17 cellular contexts compared by ENCODE assay signal in genomic region chr11:44980533-44981427, GRCh38. TPM values are rescaled to one million over a fixed set of nuclear protein-coding genes. Genes with fewer than 3 reads are reported as not detected.
DNase-seq lines count a peak whose midpoint lies in the region; ATAC-seq and TF ChIP-seq lines count a peak whose summit lies in the region.
"Had no signal": no experiment of that assay in that cellular context is flagged by ENCODE, and none has a peak within 500 bp of the region (broad histone marks: within the 10 kb centered on the region; RNA-seq: fewer than 3 reads in every experiment).

No MANE protein-coding gene starts in this region.

- no peak overlapping the region for H3K4ac ChIP-seq in mesenchymal stem cell (ENCODE audit: low read depth in 1 of 2, low read length in 2 of 2)

- H2BK5ac ChIP-seq in mesenchymal stem cell (ENCODE audit: low read depth, low read length, poor library complexity, severe bottlenecking): no peak overlapping the region

- ATAC-seq in central memory CD8-positive, alpha-beta T cell (replicated peaks; ENCODE audit: extremely low read depth, poor library complexity, severe bottlenecking): no peak
- ATAC-seq in stimulated activated naive CD8-positive, alpha-beta T cell treated with anti-CD3 and anti-CD28 coated beads, Interleukin-15, amount 100 ng/mL, for 72 hours: no peak
- ATAC-seq: stimulated activated naive CD8-positive, alpha-beta T cell treated with anti-CD3 and anti-CD28 coated beads, Interleukin-15, Interleukin-2, amounts not matched to agents 100 U/mL and 50 U/mL, for 24 hours had no signal

- no peak overlapping the region for H2AFZ ChIP-seq in mesenchymal stem cell (ENCODE audit: low read depth, low read length)

- H3K27me3 ChIP-seq in mesenchymal stem cell (ENCODE audit: control insufficient read depth in 1 of 2, insufficient read depth in 1 of 2, low read length in 2 of 2) (peaks cover 28 to 57% of the 10 kb centered on the region in 2 experiments), stomach (no peaks in the 10 kb centered on the region)
- H3K27me3 ChIP-seq: uterus had no signal

- no peak overlapping the region for H3K23ac ChIP-seq in mesenchymal stem cell (ENCODE audit: low read length in 2 of 2)

- no peak overlapping the region for H4K91ac ChIP-seq in mesenchymal stem cell (ENCODE audit: low read length)

- no peak overlapping the region for H3K9ac ChIP-seq in mesenchymal stem cell (ENCODE audit: low read length)

- intact Hi-C loops in stomach (cut with DNase I; ENCODE audit: low total_unique reads): no loop called here
- intact Hi-C loops in activated T-helper 1 cell treated with anti-CD3 and anti-CD28 coated beads, Interleukin-12 subunit alpha, Interleukin-12 subunit beta, Interleukin-2, Interleukin-4 antibody, amounts not matched to agents 30 ng/mL and 10 ng/mL and 1 ng/mL, durations not matched to agents 14 hours and 24 hours and 36 hours (cut with micrococcal nuclease): no loop called here

- no peak for TF ChIP-seq POLR2A in stomach (IDR thresholded peaks at IDR 0.05)

- H3K36me3 ChIP-seq in mesenchymal stem cell (ENCODE audit: control insufficient read depth in 1 of 2, insufficient read depth in 2 of 2, low read depth in 1 of 2, low read length in 2 of 2): no peaks in the 10 kb centered on the region
- no peaks in the 10 kb centered on the region for H3K36me3 ChIP-seq in stomach
- H3K36me3 ChIP-seq: uterus had no signal

- TF ChIP-seq EP300 in stomach (IDR thresholded peaks at IDR 0.05): no peak

- H2BK120ac ChIP-seq in mesenchymal stem cell (ENCODE audit: low read depth, low read length): no peak overlapping the region

- no peak overlapping the region for H2AK5ac ChIP-seq in mesenchymal stem cell (ENCODE audit: low read length, severe bottlenecking)

- peak overlapping the region in 1 of 2 experiments; percentile 54 for H2BK12ac ChIP-seq in mesenchymal stem cell (ENCODE audit: low read length in 2 of 2)

- DNase-seq in activated naive CD4-positive, alpha-beta T cell treated with anti-CD3 and anti-CD28 coated beads, Interleukin-2, amount 10 ng/mL, durations not matched to agents 7 days and 5 days: peak; percentile 18
- DNase-seq in activated naive CD4-positive, alpha-beta T cell treated with Interleukin-2 at 50 U/mL for 16 hours: no peak
- no peak for DNase-seq in central memory CD8-positive, alpha-beta T cell (ENCODE audit: low spot score in 2 of 2)
- DNase-seq in mesenchymal stem cell: no peak
- no peak for DNase-seq in stomach
- DNase-seq in activated T-helper 1 cell treated with anti-CD3 and anti-CD28 coated beads, Interleukin-12 subunit alpha, Interleukin-12 subunit beta, Interleukin-2, Interleukin-4 antibody, amounts not matched to agents 30 ng/mL and 10 ng/mL and 1 ng/mL, durations not matched to agents 14 hours and 24 hours and 36 hours (ENCODE audit: low spot score): no peak
- no peak for DNase-seq in HuH-7.5 (ENCODE audit: low spot score)
- no peak for DNase-seq in stimulated activated naive CD8-positive, alpha-beta T cell treated with anti-CD3 and anti-CD28 coated beads, Interleukin-15, amount 100 ng/mL, for 72 hours
- DNase-seq: activated CD4-positive, alpha-beta T cell treated with anti-CD3 and anti-CD28 coated beads for 1 hour; activated naive CD4-positive, alpha-beta T cell; kidney glomerular epithelial cell; psoas muscle; stimulated activated CD4-positive, alpha-beta T cell treated with anti-CD3 and anti-CD28 coated beads, Interleukin-15, amount 100 ng/mL, for 24 hours; stimulated activated naive CD8-positive, alpha-beta T cell treated with anti-CD3 and anti-CD28 coated beads, Interleukin-15, Interleukin-2, amounts not matched to agents 100 U/mL and 50 U/mL, for 24 hours; uterus had no signal

- WGBS in mesenchymal stem cell: 85% methylated on average over 15 of the region's 15 CpGs
- 48 to 63% (median 62%) methylated on average over 14 to 15 of the region's 15 CpGs for WGBS in stomach, 5 donors

- H3K9me3 Mint-ChIP-seq in activated naive CD4-positive, alpha-beta T cell treated with anti-CD3 and anti-CD28 coated beads, Interleukin-2, amount 10 ng/mL, durations not matched to agents 7 days and 5 days: no peaks in the 10 kb centered on the region
- no peaks in the 10 kb centered on the region for H3K9me3 Mint-ChIP-seq in central memory CD8-positive, alpha-beta T cell
- H3K9me3 Mint-ChIP-seq in activated T-helper 1 cell treated with anti-CD3 and anti-CD28 coated beads, Interleukin-12 subunit alpha, Interleukin-12 subunit beta, Interleukin-2, Interleukin-4 antibody, amounts not matched to agents 30 ng/mL and 10 ng/mL and 1 ng/mL, durations not matched to agents 14 hours and 24 hours and 36 hours: no peaks in the 10 kb centered on the region
- no peaks in the 10 kb centered on the region for H3K9me3 Mint-ChIP-seq in stimulated activated naive CD8-positive, alpha-beta T cell treated with anti-CD3 and anti-CD28 coated beads, Interleukin-15, amount 100 ng/mL, for 72 hours
- H3K9me3 Mint-ChIP-seq: CD8-positive, alpha-beta memory T cell; T-helper 1 cell treated with Interleukin-12 subunit alpha and Interleukin-12 subunit beta and Interleukin-4 antibody, amounts not matched to agents 30 μg/mL and 1 μg/mL, for 36 hours had no signal

- peaks cover 9% of the 10 kb centered on the region for H3K27me3 Mint-ChIP-seq in activated naive CD4-positive, alpha-beta T cell treated with anti-CD3 and anti-CD28 coated beads, Interleukin-2, amount 10 ng/mL, durations not matched to agents 7 days and 5 days
- no peaks in the 10 kb centered on the region for H3K27me3 Mint-ChIP-seq in central memory CD8-positive, alpha-beta T cell
- no peaks in the 10 kb centered on the region for H3K27me3 Mint-ChIP-seq in activated T-helper 1 cell treated with anti-CD3 and anti-CD28 coated beads, Interleukin-12 subunit alpha, Interleukin-12 subunit beta, Interleukin-2, Interleukin-4 antibody, amounts not matched to agents 30 ng/mL and 10 ng/mL and 1 ng/mL, durations not matched to agents 14 hours and 24 hours and 36 hours (ENCODE audit: insufficient read depth)
- H3K27me3 Mint-ChIP-seq in stimulated activated naive CD8-positive, alpha-beta T cell treated with anti-CD3 and anti-CD28 coated beads, Interleukin-15, amount 100 ng/mL, for 72 hours: no peaks in the 10 kb centered on the region
- H3K27me3 Mint-ChIP-seq: CD8-positive, alpha-beta memory T cell had no signal

- peaks cover 8% of the 10 kb centered on the region for H3K4me1 ChIP-seq in mesenchymal stem cell (ENCODE audit: control insufficient read depth, insufficient read depth, low read depth, low read length)
- H3K4me1 ChIP-seq in stomach: peaks cover 42 to 55% (median 49%) of the 10 kb centered on the region in 4 donors
- H3K4me1 ChIP-seq: psoas muscle, uterus had no signal

- no peak overlapping the region for H3K18ac ChIP-seq in mesenchymal stem cell (ENCODE audit: low read depth in 1 of 2, low read length in 2 of 2)

- no peaks in the 10 kb centered on the region for H3K79me1 ChIP-seq in mesenchymal stem cell (replicated peaks; ENCODE audit: low read length, poor library complexity, severe bottlenecking)

- no peak overlapping the region for H3K27ac Mint-ChIP-seq in activated naive CD4-positive, alpha-beta T cell treated with anti-CD3 and anti-CD28 coated beads, Interleukin-2, amount 10 ng/mL, durations not matched to agents 7 days and 5 days
- H3K27ac Mint-ChIP-seq in central memory CD8-positive, alpha-beta T cell (ENCODE audit: low read depth): no peak overlapping the region
- no peak overlapping the region for H3K27ac Mint-ChIP-seq in activated T-helper 1 cell treated with anti-CD3 and anti-CD28 coated beads, Interleukin-12 subunit alpha, Interleukin-12 subunit beta, Interleukin-2, Interleukin-4 antibody, amounts not matched to agents 30 ng/mL and 10 ng/mL and 1 ng/mL, durations not matched to agents 14 hours and 24 hours and 36 hours
- H3K27ac Mint-ChIP-seq in stimulated activated naive CD8-positive, alpha-beta T cell treated with anti-CD3 and anti-CD28 coated beads, Interleukin-15, amount 100 ng/mL, for 72 hours: no peak overlapping the region
- H3K27ac Mint-ChIP-seq: T-helper 1 cell treated with Interleukin-12 subunit alpha and Interleukin-12 subunit beta and Interleukin-4 antibody, amounts not matched to agents 30 μg/mL and 1 μg/mL, for 36 hours had no signal

- H3K4me3 Mint-ChIP-seq in activated naive CD4-positive, alpha-beta T cell treated with anti-CD3 and anti-CD28 coated beads, Interleukin-2, amount 10 ng/mL, durations not matched to agents 7 days and 5 days: no peak overlapping the region
- H3K4me3 Mint-ChIP-seq in central memory CD8-positive, alpha-beta T cell: peak overlapping the region; percentile 39
- no peak overlapping the region for H3K4me3 Mint-ChIP-seq in activated T-helper 1 cell treated with anti-CD3 and anti-CD28 coated beads, Interleukin-12 subunit alpha, Interleukin-12 subunit beta, Interleukin-2, Interleukin-4 antibody, amounts not matched to agents 30 ng/mL and 10 ng/mL and 1 ng/mL, durations not matched to agents 14 hours and 24 hours and 36 hours
- H3K4me3 Mint-ChIP-seq in stimulated activated naive CD8-positive, alpha-beta T cell treated with anti-CD3 and anti-CD28 coated beads, Interleukin-15, amount 100 ng/mL, for 72 hours: no peak overlapping the region
- H3K4me3 Mint-ChIP-seq: T-helper 1 cell treated with Interleukin-12 subunit alpha and Interleukin-12 subunit beta and Interleukin-4 antibody, amounts not matched to agents 30 μg/mL and 1 μg/mL, for 36 hours had no signal

- H3K27ac ChIP-seq in mesenchymal stem cell (ENCODE audit: low read length, poor library complexity, severe bottlenecking) (no peak overlapping the region), stomach (peak overlapping the region; percentile 78 to 90 (median 84))
- H3K27ac ChIP-seq: psoas muscle, uterus had no signal

- peak overlapping the region; percentile 12 for H4K8ac ChIP-seq in mesenchymal stem cell (ENCODE audit: low read length)

- CTCF ChIA-PET in activated naive CD4-positive, alpha-beta T cell treated with anti-CD3 and anti-CD28 coated beads, Interleukin-2, amount 10 ng/mL, durations not matched to agents 7 days and 5 days (lab: Charles Lee): interaction anchor here (1.1 to 3.3 kb wide), 2 partner anchors 122 to 124 kb away, joined by 3 to 11 read pairs; no protein-coding TSS in a partner anchor

- H3K4me3 ChIP-seq in mesenchymal stem cell (ENCODE audit: insufficient read depth in 1 of 2, low read depth in 1 of 2, low read length in 2 of 2) (no peak overlapping the region), stomach (no peak overlapping the region)
- H3K4me3 ChIP-seq: psoas muscle, uterus had no signal

- no peaks in the 10 kb centered on the region for H3K36me3 Mint-ChIP-seq in activated naive CD4-positive, alpha-beta T cell treated with anti-CD3 and anti-CD28 coated beads, Interleukin-2, amount 10 ng/mL, durations not matched to agents 7 days and 5 days
- peaks cover 3% of the 10 kb centered on the region for H3K36me3 Mint-ChIP-seq in central memory CD8-positive, alpha-beta T cell (ENCODE audit: insufficient read depth)
- H3K36me3 Mint-ChIP-seq in activated T-helper 1 cell treated with anti-CD3 and anti-CD28 coated beads, Interleukin-12 subunit alpha, Interleukin-12 subunit beta, Interleukin-2, Interleukin-4 antibody, amounts not matched to agents 30 ng/mL and 10 ng/mL and 1 ng/mL, durations not matched to agents 14 hours and 24 hours and 36 hours (ENCODE audit: low read depth): no peaks in the 10 kb centered on the region
- H3K36me3 Mint-ChIP-seq: CD8-positive, alpha-beta memory T cell had no signal

- peaks cover 7% of the 10 kb centered on the region for H3K4me1 Mint-ChIP-seq in activated naive CD4-positive, alpha-beta T cell treated with anti-CD3 and anti-CD28 coated beads, Interleukin-2, amount 10 ng/mL, durations not matched to agents 7 days and 5 days
- peaks cover 26% of the 10 kb centered on the region for H3K4me1 Mint-ChIP-seq in central memory CD8-positive, alpha-beta T cell
- H3K4me1 Mint-ChIP-seq in activated T-helper 1 cell treated with anti-CD3 and anti-CD28 coated beads, Interleukin-12 subunit alpha, Interleukin-12 subunit beta, Interleukin-2, Interleukin-4 antibody, amounts not matched to agents 30 ng/mL and 10 ng/mL and 1 ng/mL, durations not matched to agents 14 hours and 24 hours and 36 hours (ENCODE audit: low read depth): peaks cover 4% of the 10 kb centered on the region
- H3K4me1 Mint-ChIP-seq in stimulated activated naive CD8-positive, alpha-beta T cell treated with anti-CD3 and anti-CD28 coated beads, Interleukin-15, amount 100 ng/mL, for 72 hours: peaks cover 15% of the 10 kb centered on the region

- H3K14ac ChIP-seq in mesenchymal stem cell (ENCODE audit: low read length in 2 of 2): peak overlapping the region in 1 of 2 experiments; percentile 31

- TF ChIP-seq CTCF in stomach (IDR thresholded peaks at IDR 0.05): no peak

- peak overlapping the region; percentile 41 for H2BK15ac ChIP-seq in mesenchymal stem cell (ENCODE audit: low read depth, poor library complexity, severe bottlenecking)

- H3K9me3 ChIP-seq in mesenchymal stem cell (ENCODE audit: control insufficient read depth, low read length): no peaks in the 10 kb centered on the region
- no peaks in the 10 kb centered on the region for H3K9me3 ChIP-seq in stomach
- H3K9me3 ChIP-seq: psoas muscle, uterus had no signal

- H3K4me2 ChIP-seq in mesenchymal stem cell (ENCODE audit: low read length, poor library complexity, severe bottlenecking): no peak overlapping the region

RNA-seq across cellular contexts. Expression of gene TP53I11, which starts 30.1 kb away (rescaled TPM):
- polyA plus RNA-seq in mesenchymal stem cell (2013, experiment 1 of 2): 235 TPM
- 235 TPM for polyA plus RNA-seq in mesenchymal stem cell (2013, experiment 2 of 2)
- total RNA-seq in stomach: 100 to 1,000 TPM in 1 of 5 donors, 10 to 100 TPM in 4; 27.2 to 155 (median 31.6) TPM
- polyA plus RNA-seq in stomach: 10 to 100 TPM; 12.4 to 27.1 (median 18.5) TPM
- total RNA-seq in activated T-helper 1 cell treated with anti-CD3 and anti-CD28 coated beads, Interleukin-12 subunit alpha, Interleukin-12 subunit beta, Interleukin-2, Interleukin-4 antibody, amounts not matched to agents 30 ng/mL and 10 ng/mL and 1 ng/mL, durations not matched to agents 14 hours and 24 hours and 36 hours: 5.7 TPM in 2 replicates
